Comparison of ENCODE assay signal across 21 cellular contexts in genomic region chr1:164184273-164184672, GRCh38.
DNase-seq lines count a peak whose midpoint lies in the region; ATAC-seq and TF ChIP-seq lines count a peak whose summit lies in the region.
"Had no signal": no experiment of that assay in that cellular context is flagged by ENCODE, and none has a peak within 500 bp of the region (broad histone marks: within the 10 kb centered on the region; RNA-seq: fewer than 3 reads in every experiment).

No MANE protein-coding gene starts in this region.

- no peaks in the 10 kb centered on the region for H3K79me2 ChIP-seq in trophoblast cell (ENCODE audit: control insufficient read depth, insufficient read depth, low read length, poor library complexity)

- H4K8ac ChIP-seq in trophoblast cell (ENCODE audit: low read depth, low read length) = no peak overlapping the region

- H3K27ac ChIP-seq in RWPE2 (ENCODE audit: poor library complexity, severe bottlenecking) (no peak overlapping the region), epithelial cell of prostate (peak overlapping the region; percentile 52), trophoblast cell (ENCODE audit: low read depth, low read length) (no peak overlapping the region)
- H3K27ac ChIP-seq: HL-60, SJSA1 had no signal

- no peaks in the 10 kb centered on the region for H3K4me1 ChIP-seq in RWPE2 (ENCODE audit: insufficient read depth, poor library complexity, severe bottlenecking)
- H3K4me1 ChIP-seq in trophoblast cell (ENCODE audit: control insufficient read depth in 1 of 2, insufficient read depth in 2 of 2, low read length in 2 of 2) = no peaks in the 10 kb centered on the region
- H3K4me1 ChIP-seq: HAP-1, SJSA1 had no signal

- no peak overlapping the region for H2BK12ac ChIP-seq in trophoblast cell (ENCODE audit: low read length)

- H3K9ac ChIP-seq in trophoblast cell (ENCODE audit: low read length) = no peak overlapping the region

- H4K12ac ChIP-seq in trophoblast cell (ENCODE audit: low read depth, low read length) = no peak overlapping the region

- H3K4me3 ChIP-seq in RWPE2 (ENCODE audit: severe bottlenecking) (no peak overlapping the region), trophoblast cell (ENCODE audit: low read depth, low read length) (no peak overlapping the region)
- H3K4me3 ChIP-seq: HAP-1, SJSA1 had no signal

- H2AFZ ChIP-seq in trophoblast cell (ENCODE audit: insufficient read depth, low read length, poor library complexity) = no peak overlapping the region

- H2BK120ac ChIP-seq in trophoblast cell (ENCODE audit: insufficient read depth, low read length, poor library complexity) = no peak overlapping the region

- no peak overlapping the region for H3K14ac ChIP-seq in trophoblast cell (ENCODE audit: low read length)

- no peak overlapping the region for H3K18ac ChIP-seq in trophoblast cell (ENCODE audit: low read length)

- H3K27me3 ChIP-seq in RWPE2 (ENCODE audit: insufficient read depth, poor library complexity, severe bottlenecking) = no peaks in the 10 kb centered on the region
- no peaks in the 10 kb centered on the region for H3K27me3 ChIP-seq in trophoblast cell (ENCODE audit: insufficient read depth, low read length)
- H3K27me3 ChIP-seq: SJSA1 had no signal

- DNase-seq in LoVo (ENCODE audit: low spot score) (peak; percentile 34), RWPE2 (ENCODE audit: low spot score) (no peak), epithelial cell of prostate (ENCODE audit: low read depth, low spot score) (peak; percentile 50), trophoblast cell (peak; percentile 38 to 55), NCI-H2196 (lab: John Stamatoyannopoulos, UW; ENCODE audit: unreplicated experiment) (no peak)
- no peak for DNase-seq in stimulated activated naive CD8-positive, alpha-beta T cell treated with anti-CD3 and anti-CD28 coated beads, Interleukin-15, Interleukin-2, amounts not matched to agents 100 U/mL and 50 U/mL, for 24 hours
- DNase-seq: DMS153, DND-41, GOT3, HFFc6, NCI-H1092 treated with DMSO at 0.1 percent for 48 hours, NCI-H1436, NCI-H187 treated with DMSO at 0.1 percent for 48 hours, NCI-H446 treated with DMSO at 0.1 percent for 48 hours, NCI-H526 had no signal

- H4K91ac ChIP-seq in trophoblast cell (ENCODE audit: low read depth, low read length) = no peak overlapping the region

- H3K4me2 ChIP-seq in trophoblast cell (ENCODE audit: low read length) = no peak overlapping the region

- H3K36me3 ChIP-seq in RWPE2 (ENCODE audit: low read depth) = no peaks in the 10 kb centered on the region
- no peaks in the 10 kb centered on the region for H3K36me3 ChIP-seq in trophoblast cell (ENCODE audit: control insufficient read depth in 1 of 2, insufficient read depth in 2 of 2, low read length in 2 of 2)
- H3K36me3 ChIP-seq: HAP-1, SJSA1 had no signal

- no peak for TF ChIP-seq CTCF in RWPE2 (IDR thresholded peaks at IDR 0.05; ENCODE audit: poor library complexity, severe bottlenecking)

- H3K23ac ChIP-seq in trophoblast cell (ENCODE audit: low read length) = no peak overlapping the region

- H2BK5ac ChIP-seq in trophoblast cell (ENCODE audit: low read depth, low read length, poor library complexity) = no peak overlapping the region

- WGBS in trophoblast cell (ENCODE audit: extremely low coverage, insufficient coverage, insufficient read length) = no CpG with 5 or more reads among the region's 1 CpG

- H2AK5ac ChIP-seq in trophoblast cell (ENCODE audit: low read length) = no peak overlapping the region

- no peaks in the 10 kb centered on the region for H3K79me1 ChIP-seq in trophoblast cell (ENCODE audit: low read length)

- ATAC-seq in RWPE2 (ENCODE audit: low read depth) (peak; percentile 68), HG03457 (IDR thresholded peaks at IDR 0.05; ENCODE audit: unreplicated experiment) (no peak)
- ATAC-seq in stimulated activated naive CD8-positive, alpha-beta T cell treated with anti-CD3 and anti-CD28 coated beads, Interleukin-15, Interleukin-2, amounts not matched to agents 100 U/mL and 50 U/mL, for 24 hours = no peak
- ATAC-seq: Panc1, Right ventricle myocardium inferior had no signal

- H3K9me3 ChIP-seq in RWPE2 (ENCODE audit: severe bottlenecking) = no peaks in the 10 kb centered on the region
- H3K9me3 ChIP-seq in trophoblast cell (ENCODE audit: insufficient read depth, low read depth, low read length) = no peaks in the 10 kb centered on the region
- H3K9me3 ChIP-seq: HAP-1, SJSA1 had no signal

- no peak overlapping the region for H3K4ac ChIP-seq in trophoblast cell (ENCODE audit: low read depth, low read length)

Comparison
In these comparisons a context has a peak if more than half of its experiments do, and no peak if none do; other contexts are left out.
1. DNase-seq: peak in LoVo (single experiment), epithelial cell of prostate (single experiment) and trophoblast cell (2 of 2); none in RWPE2 (single experiment), stimulated activated naive CD8-positive, alpha-beta T cell treated with anti-CD3 and anti-CD28 coated beads, Interleukin-15, Interleukin-2, amounts not matched to agents 100 U/mL and 50 U/mL, for 24 hours (single experiment) and NCI-H2196 (single experiment).